ENCODE assay signal across 2 cellular contexts in genomic region chr18:31772699-31773098, GRCh38.
A peak's percentile ranks its signal among the peaks of the same experiment; 100 is the strongest.
TF ChIP-seq lines count a peak whose summit lies in the region.

No MANE protein-coding gene starts in this region.

TF ChIP-seq in HepG2, 621 proteins besides CTCF, POLR2A, EP300 and RAD21:
- TF ChIP-seq ZNF790 (CRISPR knock-in tag; IDR thresholded peaks at IDR 0.05; ENCODE audit: borderline replicate concordance) (no peak), CEBPB (IDR thresholded peaks at IDR 0.05; ENCODE audit: borderline replicate concordance, low read depth, low read length) (peak; percentile 68)

TF ChIP-seq in IMR-90, 13 proteins besides CTCF, POLR2A, EP300 and RAD21:
- TF ChIP-seq CEBPB (IDR thresholded peaks at IDR 0.05; ENCODE audit: low read depth, low read length) (peak; percentile 59), NFE2L2 (IDR thresholded peaks at IDR 0.05; ENCODE audit: low read depth, low read length) (no peak)
